ENCODE assay signal across 28 cellular contexts in genomic region chr20:34967421-34967820, GRCh38. TPM values are rescaled to one million over a fixed set of nuclear protein-coding genes. Genes with fewer than 3 reads are reported as not detected.
"Had no signal": no experiment of that assay in that cellular context is flagged by ENCODE, and none has a peak within 500 bp of the region (broad histone marks: within the 10 kb centered on the region; RNA-seq: fewer than 3 reads in every experiment).

No MANE protein-coding gene starts in this region.

- H3K27ac Mint-ChIP-seq: nephron; neural progenitor cell; stimulated activated effector memory CD8-positive, alpha-beta T cell treated with anti-CD3 and anti-CD28 coated beads, Interleukin-12 subunit alpha, Interleukin-12 subunit beta, amount 100 ng/mL, for 72 hours; stimulated activated naive B cell treated with anti-CD40 and anti-IgM and Interleukin-4, amounts not matched to agents 10 μg/mL and 1 μg/mL and 100 μg/mL, for 72 hours; stimulated activated naive CD8-positive, alpha-beta T cell treated with anti-CD3 and anti-CD28 coated beads, Interleukin-15, Interleukin-2, amounts not matched to agents 100 ng/mL and 50 ng/mL, for 24 hours had no signal

- H3K4me1 ChIP-seq: pancreas, prostate gland, sigmoid colon, stomach, thyroid gland, tibial nerve, upper lobe of left lung, vagina had no signal

- H3K9ac ChIP-seq: neural progenitor cell had no signal

- ATAC-seq: naive thymus-derived CD4-positive, alpha-beta T cell; pancreas; right lobe of liver; stimulated activated effector memory CD8-positive, alpha-beta T cell treated with anti-CD3 and anti-CD28 coated beads, Interleukin-12 subunit alpha, Interleukin-12 subunit beta, amount 100 ng/mL, for 72 hours; stimulated activated naive B cell treated with anti-CD40 and anti-IgM and Interleukin-4, amounts not matched to agents 10 μg/mL and 1 μg/mL and 100 μg/mL, for 72 hours had no signal

- H3K36me3 Mint-ChIP-seq: naive thymus-derived CD4-positive, alpha-beta T cell; neural progenitor cell; stimulated activated naive B cell treated with anti-CD40 and anti-IgM and Interleukin-4, amounts not matched to agents 10 μg/mL and 1 μg/mL and 100 μg/mL, for 72 hours had no signal

- H3K9me3 Mint-ChIP-seq: naive thymus-derived CD4-positive, alpha-beta T cell; nephron; neural progenitor cell; stimulated activated effector memory CD8-positive, alpha-beta T cell treated with anti-CD3 and anti-CD28 coated beads, Interleukin-12 subunit alpha, Interleukin-12 subunit beta, amount 100 ng/mL, for 72 hours; stimulated activated naive B cell treated with anti-CD40 and anti-IgM and Interleukin-4, amounts not matched to agents 10 μg/mL and 1 μg/mL and 100 μg/mL, for 72 hours; stimulated activated naive CD8-positive, alpha-beta T cell treated with anti-CD3 and anti-CD28 coated beads, Interleukin-15, Interleukin-2, amounts not matched to agents 100 ng/mL and 50 ng/mL, for 24 hours had no signal

- H3K27me3 Mint-ChIP-seq: stimulated activated naive CD8-positive, alpha-beta T cell treated with anti-CD3 and anti-CD28 coated beads, Interleukin-15, Interleukin-2, amounts not matched to agents 100 ng/mL and 50 ng/mL, for 24 hours had no signal

- H3K4me1 Mint-ChIP-seq: naive thymus-derived CD4-positive, alpha-beta T cell; stimulated activated effector memory CD8-positive, alpha-beta T cell treated with anti-CD3 and anti-CD28 coated beads, Interleukin-12 subunit alpha, Interleukin-12 subunit beta, amount 100 ng/mL, for 72 hours; stimulated activated naive B cell treated with anti-CD40 and anti-IgM and Interleukin-4, amounts not matched to agents 10 μg/mL and 1 μg/mL and 100 μg/mL, for 72 hours had no signal

- H3K9me3 ChIP-seq: neutrophil, pancreas, prostate gland, right atrium auricular region, right lobe of liver, sigmoid colon, stomach, thoracic aorta, thyroid gland, tibial nerve, upper lobe of left lung, vagina had no signal

- DNase-seq: naive thymus-derived CD4-positive, alpha-beta T cell; nucleus accumbens; pancreas; retina; sigmoid colon; small intestine; stimulated activated CD4-positive, alpha-beta T cell treated with anti-CD3 and anti-CD28 coated beads, Interleukin-15, amount 100 ng/mL, for 24 hours; stimulated activated CD4-positive, alpha-beta T cell treated with anti-CD3 and anti-CD28 coated beads, Interleukin-2, amount 100 ng/mL, for 24 hours; stimulated activated CD4-positive, alpha-beta T cell treated with anti-CD3 and anti-CD28 coated beads, Interleukin-2, amount 100 ng/mL, for 48 hours; stimulated activated CD4-positive, alpha-beta T cell treated with anti-CD3 and anti-CD28 coated beads, Interleukin-4, amount 100 ng/mL, for 24 hours; stimulated activated naive B cell treated with anti-CD40 and anti-IgM and Interleukin-4, amounts not matched to agents 10 μg/mL and 1 μg/mL and 100 μg/mL, for 72 hours; stimulated activated naive CD4-positive, alpha-beta T cell treated with Interleukin-2 at 50 U/mL for 16 hours; stomach; thyroid gland; trophoblast cell; upper lobe of left lung had no signal

- H3K4me2 ChIP-seq: neural progenitor cell had no signal

- H3K36me3 ChIP-seq: neural progenitor cell, neutrophil, pancreas, prostate gland, right atrium auricular region, right lobe of liver, sigmoid colon, stomach, thoracic aorta, thyroid gland, tibial nerve, upper lobe of left lung, vagina had no signal

- H3K27ac ChIP-seq: neural progenitor cell, neutrophil, pancreas, prostate gland, right atrium auricular region, right lobe of liver, sigmoid colon, stomach, thoracic aorta, thyroid gland, tibial nerve, upper lobe of left lung, vagina had no signal

- H3K4me3 ChIP-seq: neural progenitor cell, pancreas, prostate gland, right atrium auricular region, right lobe of liver, sigmoid colon, stomach, thoracic aorta, thyroid gland, tibial nerve, upper lobe of left lung, vagina had no signal

- H3K4me3 Mint-ChIP-seq: naive thymus-derived CD4-positive, alpha-beta T cell; nephron; neural progenitor cell; stimulated activated effector memory CD8-positive, alpha-beta T cell treated with anti-CD3 and anti-CD28 coated beads, Interleukin-12 subunit alpha, Interleukin-12 subunit beta, amount 100 ng/mL, for 72 hours; stimulated activated naive B cell treated with anti-CD40 and anti-IgM and Interleukin-4, amounts not matched to agents 10 μg/mL and 1 μg/mL and 100 μg/mL, for 72 hours; stimulated activated naive CD8-positive, alpha-beta T cell treated with anti-CD3 and anti-CD28 coated beads, Interleukin-15, Interleukin-2, amounts not matched to agents 100 ng/mL and 50 ng/mL, for 24 hours had no signal

- H2AFZ ChIP-seq: neural progenitor cell had no signal

- H3K27me3 ChIP-seq: neural progenitor cell, neutrophil, pancreas, right atrium auricular region, right lobe of liver, sigmoid colon, stomach, thyroid gland, tibial nerve, upper lobe of left lung, vagina had no signal

RNA-seq across cellular contexts. Expression of gene MYH7B, which starts 11.8 kb away (rescaled TPM):
- polyA plus RNA-seq: neural cell had no signal
